24 cellular contexts compared by ENCODE assay signal in genomic region chr5:1867815-1868143, GRCh38. TPM values are rescaled to one million over a fixed set of nuclear protein-coding genes. Genes with fewer than 3 reads are reported as not detected.
A peak's percentile ranks its signal among the peaks of the same experiment; 100 is the strongest.
DNase-seq lines count a peak whose midpoint lies in the region; ATAC-seq, FAIRE-seq and TF ChIP-seq lines count a peak whose summit lies in the region.
"Had no signal": no experiment of that assay in that cellular context is flagged by ENCODE, and none has a peak within 500 bp of the region (broad histone marks: within the 10 kb centered on the region; RNA-seq: fewer than 3 reads in every experiment).

No MANE protein-coding gene starts in this region.

- no peaks in the 10 kb centered on the region for H3K9me1 ChIP-seq in endothelial cell of umbilical vein (replicated peaks; ENCODE audit: control insufficient read depth, extremely low read depth, insufficient read depth, low read length)

- no TSS peak for BruUV-seq in endothelial cell of umbilical vein (replicated peaks; lab: Mats Ljungman, UMichigan)

- H3K4me3 ChIP-seq in right cardiac atrium (ENCODE audit: low read length) (no peak overlapping the region), left ventricle myocardium inferior (no peak overlapping the region), endothelial cell of umbilical vein (replicated peaks in 1 of 3; ENCODE audit: insufficient read depth in 1 of 3, low read depth in 1 of 3, low read length in 3 of 3) (no peak overlapping the region), aorta (ENCODE audit: low read length in 2 of 2) (no peak overlapping the region)
- H3K4me3 ChIP-seq: A549; BLaER1 treated with 17β-estradiol and CSF1 and Interleukin-3, amounts not matched to agents 10 nM and 100 nM had no signal

- intact Hi-C loops in right cardiac atrium (cut with DNase I) (no loop called here), left ventricle myocardium inferior (cut with micrococcal nuclease) (no loop called here), endothelial cell of umbilical vein (cut with micrococcal nuclease) (no loop called here), aorta (cut with DNase I) (no loop called here)

- no peak for FAIRE-seq in endothelial cell of umbilical vein (lab: Jason Lieb, UNC)
- FAIRE-seq: D721Med, GM12891, GM18507 had no signal

- ATAC-seq in right cardiac atrium, result no peak
- ATAC-seq in aorta (ENCODE audit: low FRiP score), result peak; percentile 15

- no peak overlapping the region for H3K4me2 ChIP-seq in endothelial cell of umbilical vein (ENCODE audit: insufficient read depth, low read length)
- H3K4me2 ChIP-seq: A549; BLaER1 treated with 17β-estradiol and CSF1 and Interleukin-3, amounts not matched to agents 10 nM and 100 nM had no signal

- CTCF ChIA-PET in endothelial cell of umbilical vein (lab: Charles Lee), result no interaction called here

- no peak for TF ChIP-seq POLR2A in endothelial cell of umbilical vein (IDR thresholded peaks at IDR 0.05; ENCODE audit: low read depth, low read length)

- H3K27ac ChIP-seq in right cardiac atrium (ENCODE audit: low read length) (no peak overlapping the region), left ventricle myocardium inferior (replicated peaks) (no peak overlapping the region), endothelial cell of umbilical vein (ENCODE audit: insufficient read depth, low read depth, low read length) (no peak overlapping the region), aorta (ENCODE audit: low read depth in 1 of 2, low read length in 2 of 2) (no peak overlapping the region)
- H3K27ac ChIP-seq: A549; BLaER1 treated with 17β-estradiol and CSF1 and Interleukin-3, amounts not matched to agents 10 nM and 100 nM had no signal

- POLR2A ChIA-PET in endothelial cell of umbilical vein (lab: Charles Lee), result no interaction called here

- no peaks in the 10 kb centered on the region for H4K20me1 ChIP-seq in endothelial cell of umbilical vein (replicated peaks; ENCODE audit: control insufficient read depth, extremely low read depth, insufficient read depth, low read length)

- H3K4me1 ChIP-seq in right cardiac atrium (ENCODE audit: control insufficient read depth, insufficient read depth, low read length) (no peaks in the 10 kb centered on the region), left ventricle myocardium inferior (no peaks in the 10 kb centered on the region), endothelial cell of umbilical vein (ENCODE audit: control insufficient read depth, extremely low read depth, insufficient read depth, low read length) (no peaks in the 10 kb centered on the region), aorta (ENCODE audit: control insufficient read depth in 1 of 2, insufficient read depth in 2 of 2, low read length in 2 of 2) (no peaks in the 10 kb centered on the region)
- H3K4me1 ChIP-seq: A549, BE2C had no signal

- dilution Hi-C loops in endothelial cell of umbilical vein (cut with MboI; ENCODE audit: extremely low pct_ligation_motif_present, low sequenced_read_pairs), result no loop called here

- WGBS in right cardiac atrium, result 31% methylated on average over 20 of the region's 20 CpGs
- WGBS in aorta, 2 donors, result 18 to 48% methylated on average over 19 to 20 of the region's 20 CpGs

- DNase-seq in right cardiac atrium (peak in 2 of 3 donors; percentile 6 to 34), left ventricle myocardium inferior (no peak), endothelial cell of umbilical vein (ENCODE audit: low read depth, low spot score) (no peak), aorta (no peak), DMS153 treated with DMSO at 0.1 percent for 48 hours (lab: John Stamatoyannopoulos, UW; ENCODE audit: unreplicated experiment) (no peak), NCI-H1930 (lab: John Stamatoyannopoulos, UW) (no peak)
- DNase-seq: 8988T; ACHN; AML-193; BE2C; CD4-positive, alpha-beta T cell; CD8-positive, alpha-beta memory T cell; DMS 273 treated with DMSO at 0.1 percent for 48 hours; GF-D8; GOT3; H7; HCEC 1CT had no signal

- H3K79me2 ChIP-seq in endothelial cell of umbilical vein (ENCODE audit: control insufficient read depth, insufficient read depth, low read length), result no peaks in the 10 kb centered on the region

- H3K9me3 ChIP-seq in right cardiac atrium (ENCODE audit: control insufficient read depth, low read length), result no peaks in the 10 kb centered on the region
- no peaks in the 10 kb centered on the region for H3K9me3 ChIP-seq in left ventricle myocardium inferior (replicated peaks)
- H3K9me3 ChIP-seq in endothelial cell of umbilical vein (replicated peaks; ENCODE audit: control insufficient read depth, insufficient read depth, low read length), result no peaks in the 10 kb centered on the region
- H3K9me3 ChIP-seq in aorta (ENCODE audit: control insufficient read depth, low read length), result no peaks in the 10 kb centered on the region
- H3K9me3 ChIP-seq: A549, BE2C had no signal

- H3K36me3 ChIP-seq in left ventricle myocardium inferior (no peaks in the 10 kb centered on the region), endothelial cell of umbilical vein (ENCODE audit: control insufficient read depth in 2 of 2, extremely low read depth in 1 of 2, insufficient read depth in 2 of 2, low read length in 2 of 2) (no peaks in the 10 kb centered on the region), aorta (ENCODE audit: control insufficient read depth in 1 of 2, insufficient read depth in 2 of 2, low read length in 1 of 2) (no peaks in the 10 kb centered on the region)
- H3K36me3 ChIP-seq: BE2C; BLaER1 treated with 17β-estradiol and CSF1 and Interleukin-3, amounts not matched to agents 10 nM and 100 nM had no signal

- no peaks in the 10 kb centered on the region for H3K27me3 ChIP-seq in right cardiac atrium (ENCODE audit: control insufficient read depth, insufficient read depth)
- peaks cover 63% of the 10 kb centered on the region for H3K27me3 ChIP-seq in left ventricle myocardium inferior (ENCODE audit: low read depth)
- H3K27me3 ChIP-seq in endothelial cell of umbilical vein (ENCODE audit: control insufficient read depth in 2 of 2, insufficient read depth in 2 of 2, low read length in 2 of 2), result peaks cover 0 to 5% of the 10 kb centered on the region in 2 experiments
- H3K27me3 ChIP-seq in aorta (ENCODE audit: control insufficient read depth in 1 of 2, insufficient read depth in 2 of 2, low read length in 1 of 2), result no peaks in the 10 kb centered on the region

- TF ChIP-seq CTCF in left ventricle myocardium inferior (IDR thresholded peaks at IDR 0.05; ENCODE audit: borderline replicate concordance), result no peak
- TF ChIP-seq CTCF in endothelial cell of umbilical vein (IDR thresholded peaks at IDR 0.05; ENCODE audit: extremely low read depth in 1 of 2, insufficient read depth in 1 of 2, low read depth in 1 of 2, low read length in 2 of 2), result no peak

- no peak overlapping the region for H2AFZ ChIP-seq in endothelial cell of umbilical vein (ENCODE audit: low read depth, low read length)

- H3K9ac ChIP-seq in endothelial cell of umbilical vein (replicated peaks; ENCODE audit: extremely low read depth, insufficient read depth, low read length), result no peak overlapping the region
- H3K9ac ChIP-seq: BLaER1 treated with 17β-estradiol and CSF1 and Interleukin-3, amounts not matched to agents 10 nM and 100 nM had no signal

TF ChIP-seq in endothelial cell of umbilical vein, 7 proteins besides CTCF, POLR2A, EP300 and RAD21:
- TF ChIP-seq FOS (IDR thresholded peaks at IDR 0.05; ENCODE audit: borderline replicate concordance, insufficient read depth, low read length) (no peak), EZH2 (IDR thresholded peaks at IDR 0.05; ENCODE audit: borderline replicate concordance, low read depth, low read length, severe bottlenecking) (peak; percentile 12)

RNA-seq across cellular contexts. Expression of gene IRX4, which starts 14.9 kb away (rescaled TPM):
- total RNA-seq in right cardiac atrium (under 1 TPM in 1 of 4 donors, not detected in 3; 0.21 TPM), left ventricle myocardium inferior (18.6 TPM), endothelial cell of umbilical vein (not detected in 2 replicates), aorta (not detected)
- polyA plus RNA-seq in right cardiac atrium (not detected), endothelial cell of umbilical vein (not detected in 2 replicates), aorta (not detected)
- not detected in 2 replicates for polyA plus RNA-seq in endothelial cell of umbilical vein (2011; cell fraction: cytosol; rRNA removed)
- polyA plus RNA-seq in endothelial cell of umbilical vein (2011; cell fraction: nucleus; rRNA removed), result not detected in 2 replicates
- not detected in 2 replicates for polyA plus RNA-seq in endothelial cell of umbilical vein (2012)
- not detected in 2 replicates for polyA minus RNA-seq in endothelial cell of umbilical vein
- polyA minus RNA-seq in endothelial cell of umbilical vein (2011; cell fraction: cytosol; rRNA and poly(A)+ RNA removed), result not detected
- polyA minus RNA-seq in endothelial cell of umbilical vein (2011; cell fraction: nucleus; rRNA and poly(A)+ RNA removed), result not detected in 2 replicates
- total RNA-seq: CD4-positive, alpha-beta T cell; CD8-positive, alpha-beta memory T cell; G401 had no signal
- polyA plus RNA-seq: CD14-positive monocyte; CD8-positive, alpha-beta memory T cell had no signal

Comparison
In these comparisons a context has a peak if more than half of its experiments do, and no peak if none do; other contexts are left out.
1. DNase-seq: peak in right cardiac atrium (2 of 3); none in left ventricle myocardium inferior (single experiment), endothelial cell of umbilical vein (single experiment), aorta (0 of 2), DMS153 treated with DMSO at 0.1 percent for 48 hours (single experiment) and NCI-H1930 (0 of 2).
2. RNA of gene IRX4, which starts 14.9 kb away (total RNA-seq): 18.6 TPM in left ventricle myocardium inferior (single experiment); 0.21 TPM in right cardiac atrium, not detected in endothelial cell of umbilical vein and not detected in aorta; every median in the first group is over 10 times any median in the second.